ENCODE assay signal across 8 cellular contexts in genomic region chr15:65132841-65133549, GRCh38. TPM values are rescaled to one million over a fixed set of nuclear protein-coding genes. Genes with fewer than 3 reads are reported as not detected.
A peak's percentile ranks its signal among the peaks of the same experiment; 100 is the strongest.
DNase-seq lines count a peak whose midpoint lies in the region; ATAC-seq and TF ChIP-seq lines count a peak whose summit lies in the region.

No MANE protein-coding gene starts in this region.

- intact Hi-C loops in MCF 10A (cut with micrococcal nuclease) (no loop called here), spleen (cut with DNase I; ENCODE audit: low total_unique reads) (no loop called here)

- H3K27ac ChIP-seq in C4-2B, result peak overlapping the region; percentile 70
- H3K27ac ChIP-seq in SJSA1, result peak overlapping the region; percentile 54
- peak overlapping the region; percentile 83 to 94 (median 90) for H3K27ac ChIP-seq in spleen

- H3K9me3 Mint-ChIP-seq in MCF 10A (ENCODE audit: unreplicated experiment), result peaks cover 7% of the 10 kb centered on the region
- H3K9me3 Mint-ChIP-seq in immature natural killer cell, result no peaks in the 10 kb centered on the region

- H3K27me3 ChIP-seq in SJSA1 (replicated peaks), result no peaks in the 10 kb centered on the region
- H3K27me3 ChIP-seq in spleen (replicated peaks in 1 of 7), result no peaks in the 10 kb centered on the region

- CTCF ChIA-PET in MCF 10A (lab: Yijun Ruan, JAX), result interaction anchor here (1.3 kb wide), 1 partner anchor 14 kb away, joined by 3 read pairs; no protein-coding TSS in a partner anchor

- no TSS peak for BruUV-seq in MCF 10A (replicated peaks; lab: Mats Ljungman, UMichigan)

- peak; percentile 43 to 55 for DNase-seq in SJSA1 (ENCODE audit: low read depth in 1 of 2, low spot score in 2 of 2)
- peak; percentile 30 for DNase-seq in MCF 10A (ENCODE audit: unreplicated experiment)
- DNase-seq in immature natural killer cell, result peak in 2 of 3 donors; percentile 40 to 44
- peak; percentile 87 for DNase-seq in spleen
- DNase-seq in NCI-H187 treated with DMSO at 0.1 percent for 48 hours (lab: John Stamatoyannopoulos, UW), result no peak

- H3K4me3 ChIP-seq in SJSA1 (peak overlapping the region; percentile 79), spleen (peak overlapping the region; percentile 61 to 96 (median 86))

- H3K36me3 Mint-ChIP-seq in MCF 10A (ENCODE audit: insufficient read depth, unreplicated experiment), result peaks cover 32% of the 10 kb centered on the region
- peaks cover 0 to 6% (median 4%) of the 10 kb centered on the region in 3 donors for H3K36me3 Mint-ChIP-seq in immature natural killer cell

- peak; percentile 36 for ATAC-seq in HG03196 (IDR thresholded peaks at IDR 0.05; ENCODE audit: unreplicated experiment)

- H3K36me3 ChIP-seq in SJSA1 (peaks cover 36% of the 10 kb centered on the region), spleen (peaks cover 0 to 35% (median 20%) of the 10 kb centered on the region in 6 donors)

- 0 to 1% (median 0%) methylated on average over 38 to 94 of the region's 94 CpGs for WGBS in spleen, 5 donors

- H3K27me3 Mint-ChIP-seq in MCF 10A (ENCODE audit: insufficient read depth, unreplicated experiment) (no peaks in the 10 kb centered on the region), immature natural killer cell (ENCODE audit: low read depth in 3 of 3) (peaks cover 5 to 7% (median 6%) of the 10 kb centered on the region in 3 donors)

- TF ChIP-seq CTCF in C4-2B (conservative IDR thresholded peaks at IDR 0.05), result no peak; the same call in 1 of the 2 replicates
- TF ChIP-seq CTCF in MCF 10A (IDR thresholded peaks at IDR 0.05; ENCODE audit: unreplicated experiment), result no peak
- TF ChIP-seq CTCF in spleen (IDR thresholded peaks at IDR 0.05 in 8 of 11, conservative IDR thresholded peaks at IDR 0.05 in 3 of 11), result no peak

- H3K4me1 ChIP-seq in SJSA1 (replicated peaks), result peaks cover 13% of the 10 kb centered on the region
- peaks cover 4 to 53% (median 35%) of the 10 kb centered on the region in 6 donors for H3K4me1 ChIP-seq in spleen

- POLR2A ChIA-PET in MCF 10A (lab: Yijun Ruan, JAX), result interaction anchor here (0.7 to 1.6 kb wide), 11 partner anchors 12 to 583 kb away, joined by 3 to 8 read pairs (median 3); partner anchors contain the start of genes CLPX, PARP16, SPG21 and UBAP1L

- H3K4me1 Mint-ChIP-seq in MCF 10A (ENCODE audit: insufficient read depth, unreplicated experiment) (peaks cover 8% of the 10 kb centered on the region), immature natural killer cell (peaks cover 34 to 42% of the 10 kb centered on the region in 2 donors)

- no peaks in the 10 kb centered on the region for H3K9me3 ChIP-seq in SJSA1 (replicated peaks)
- H3K9me3 ChIP-seq in spleen, result peaks cover 0 to 17% (median 14%) of the 10 kb centered on the region in 8 donors

- TF ChIP-seq POLR2A in GM19099 (IDR thresholded peaks at IDR 0.05; ENCODE audit: extremely low read depth, insufficient read length, low read depth) (peak; percentile 28), spleen (IDR thresholded peaks at IDR 0.05) (no peak)

- H3K27ac Mint-ChIP-seq in MCF 10A (ENCODE audit: low read depth, unreplicated experiment), result peak overlapping the region; percentile 90
- H3K27ac Mint-ChIP-seq in immature natural killer cell, result peak overlapping the region; percentile 78 to 87 (median 83)

- peak overlapping the region; percentile 90 for H3K4me3 Mint-ChIP-seq in MCF 10A (ENCODE audit: unreplicated experiment)
- H3K4me3 Mint-ChIP-seq in immature natural killer cell, result peak overlapping the region; percentile 82 to 95 (median 85)

RNA-seq across cellular contexts. Expression of gene PDCD7, which starts 0.6 kb away (rescaled TPM):
- total RNA-seq in SJSA1 (2014; rRNA removed; shearing (Covaris generic)), result 25.8 and 29.4 TPM in 2 replicates
- total RNA-seq in MCF 10A (2022) (26.3 and 31.0 TPM in 2 replicates), spleen (10 to 100 TPM; 21.3 to 27.3 (median 25.1) TPM)
- polyA plus RNA-seq in immature natural killer cell (10 to 100 TPM in 2 of 3 donors, 1 to 10 TPM in 1; 8.9 to 14.7 (median 14.4) TPM), spleen (10 to 100 TPM in 2 of 3 donors, 1 to 10 TPM in 1; 9.8 to 16.1 (median 13.0) TPM)

RNA-seq across cellular contexts. Expression of gene UBAP1L, which starts 18.0 kb away (rescaled TPM):
- 0.38 and 0.87 TPM in 2 replicates for total RNA-seq in SJSA1 (2014; rRNA removed; shearing (Covaris generic))
- total RNA-seq in MCF 10A (2022) (3.0 and 3.5 TPM in 2 replicates), spleen (10 to 100 TPM in 3 of 7 donors, 1 to 10 TPM in 4; 4.8 to 11.2 (median 7.9) TPM)
- polyA plus RNA-seq in immature natural killer cell (under 1 TPM; 0.26 to 0.53 (median 0.43) TPM), spleen (1 to 10 TPM; 2.5 to 8.4 (median 6.0) TPM)

RNA-seq across cellular contexts. Expression of gene CLPX, which starts 52.1 kb away (rescaled TPM):
- total RNA-seq in SJSA1 (2014; rRNA removed; shearing (Covaris generic)), result 22.6 and 33.2 TPM in 2 replicates
- total RNA-seq in MCF 10A (2022) (47.9 and 48.9 TPM in 2 replicates), spleen (10 to 100 TPM; 42.2 to 58.3 (median 52.5) TPM)
- polyA plus RNA-seq in immature natural killer cell (10 to 100 TPM; 18.5 to 36.0 (median 23.4) TPM), spleen (10 to 100 TPM in 2 of 3 donors, 1 to 10 TPM in 1; 9.5 to 13.8 (median 11.5) TPM)

RNA-seq across cellular contexts. Expression of gene KBTBD13, which starts 56.4 kb away (rescaled TPM):
- total RNA-seq in SJSA1 (2014; rRNA removed; shearing (Covaris generic)), result not detected in 2 replicates
- not detected in 2 replicates for total RNA-seq in MCF 10A (2022)
- not detected for polyA plus RNA-seq in immature natural killer cell
- not detected for total RNA-seq in spleen
- not detected for polyA plus RNA-seq in spleen
